In genomic region chr2:7427293-7428060, GRCh38 we compare ENCODE assay signal across 8 cellular contexts.
DNase-seq lines count a peak whose midpoint lies in the region; ATAC-seq and TF ChIP-seq lines count a peak whose summit lies in the region.

No MANE protein-coding gene starts in this region.

- no peak overlapping the region for H3K9ac ChIP-seq in BLaER1

- H3K36me3 ChIP-seq in BLaER1 = no peaks in the 10 kb centered on the region
- no peaks in the 10 kb centered on the region for H3K36me3 ChIP-seq in naive thymus-derived CD4-positive, alpha-beta T cell (ENCODE audit: control insufficient read depth in 2 of 3, insufficient read depth in 3 of 3, low read length in 3 of 3)

- H3K27ac ChIP-seq in BLaER1 = no peak overlapping the region
- no peak overlapping the region for H3K27ac ChIP-seq in naive thymus-derived CD4-positive, alpha-beta T cell (ENCODE audit: low read depth, low read length)

- intact Hi-C loops in naive thymus-derived CD4-positive, alpha-beta T cell (cut with micrococcal nuclease) = loop anchor here (1.0 to 5.0 kb wide), 13 partner anchors 90 to 1334 kb away; no protein-coding TSS in a partner anchor

- peaks cover 0 to 1% (median 0%) of the 10 kb centered on the region in 3 donors for H3K9me3 Mint-ChIP-seq in T-cell
- peaks cover 0 to 4% (median 2%) of the 10 kb centered on the region in 11 donors for H3K9me3 Mint-ChIP-seq in naive thymus-derived CD4-positive, alpha-beta T cell

- H3K4me3 Mint-ChIP-seq in T-cell = peak overlapping the region in 2 of 3 donors; percentile 0 to 4
- peak overlapping the region in 6 of 10 donors; percentile 0 to 87 (median 38) for H3K4me3 Mint-ChIP-seq in naive thymus-derived CD4-positive, alpha-beta T cell

- peak; percentile 14 for DNase-seq in NCI-H2029 (lab: John Stamatoyannopoulos, UW)
- peak in 4 of 34 experiments; percentile 6 to 52 (median 31) for DNase-seq in T-cell
- DNase-seq in epithelial cell of esophagus (ENCODE audit: low read depth) = peak; percentile 56
- DNase-seq in naive thymus-derived CD4-positive, alpha-beta T cell = peak in 7 of 9 donors; percentile 37 to 73 (median 63)
- no peak for DNase-seq in activated effector memory CD4-positive, alpha-beta T cell treated with Interleukin-2 at 50 U/mL for 16 hours

- H3K27ac Mint-ChIP-seq in T-cell = peak overlapping the region; percentile 41 to 67
- H3K27ac Mint-ChIP-seq in naive thymus-derived CD4-positive, alpha-beta T cell = peak overlapping the region in 7 of 9 donors; percentile 3 to 98 (median 78)

- POLR2A ChIA-PET in T-cell (lab: Charles Lee) = interaction anchor here in 1 of 2 donors (1.0 kb wide), 1 partner anchor 1256 kb away, joined by 4 read pairs; no protein-coding TSS in a partner anchor
- POLR2A ChIA-PET in naive thymus-derived CD4-positive, alpha-beta T cell (lab: Charles Lee) = interaction anchor here (0.7 to 3.6 kb wide), 8 partner anchors 9 to 1257 kb away, joined by 4 to 31 read pairs (median 4); partner anchors contain the start of gene ID2

- no peaks in the 10 kb centered on the region for H3K9me3 ChIP-seq in BLaER1
- H3K9me3 ChIP-seq in naive thymus-derived CD4-positive, alpha-beta T cell (ENCODE audit: control insufficient read depth in 2 of 3, low read length in 3 of 3) = no peaks in the 10 kb centered on the region

- H3K4me3 ChIP-seq in BLaER1 = no peak overlapping the region
- no peak overlapping the region for H3K4me3 ChIP-seq in epithelial cell of esophagus (ENCODE audit: low read length)
- H3K4me3 ChIP-seq in naive thymus-derived CD4-positive, alpha-beta T cell (ENCODE audit: low read length) = no peak overlapping the region

- H4K20me1 ChIP-seq in BLaER1 = no peaks in the 10 kb centered on the region

- H3K4me1 ChIP-seq in BLaER1 = peaks cover 44% of the 10 kb centered on the region
- peaks cover 0 to 29% of the 10 kb centered on the region in 2 donors for H3K4me1 ChIP-seq in naive thymus-derived CD4-positive, alpha-beta T cell (ENCODE audit: control insufficient read depth in 2 of 2, insufficient read depth in 2 of 2, low read length in 2 of 2)

- peak overlapping the region; percentile 89 for H3K4me2 ChIP-seq in BLaER1

- ATAC-seq in GM18909 (IDR thresholded peaks at IDR 0.05; ENCODE audit: poor library complexity, unreplicated experiment) (peak; percentile 48), T-cell (replicated peaks in 1 of 4) (peak; percentile 21 to 54 (median 38)), GM19397 (IDR thresholded peaks at IDR 0.05; ENCODE audit: unreplicated experiment) (no peak)
- peak; percentile 70 for ATAC-seq in naive thymus-derived CD4-positive, alpha-beta T cell

- peaks cover 38 to 41% (median 41%) of the 10 kb centered on the region in 3 donors for H3K4me1 Mint-ChIP-seq in T-cell
- peaks cover 26 to 49% (median 46%) of the 10 kb centered on the region in 7 donors for H3K4me1 Mint-ChIP-seq in naive thymus-derived CD4-positive, alpha-beta T cell

- CTCF ChIA-PET in T-cell (lab: Charles Lee) = interaction anchor here (0.5 to 2.1 kb wide), 22 partner anchors 9 to 1336 kb away, joined by 3 to 11 read pairs (median 5); partner anchors contain the start of gene ID2 (in 1 of the 2)
- CTCF ChIA-PET in naive thymus-derived CD4-positive, alpha-beta T cell (lab: Charles Lee) = interaction anchor here (0.5 to 4.6 kb wide), 28 partner anchors 9 to 1261 kb away, joined by 3 to 40 read pairs (median 4); partner anchors contain the start of gene ID2

- peak; percentile 61 for TF ChIP-seq CTCF in epithelial cell of esophagus (IDR thresholded peaks at IDR 0.05; ENCODE audit: insufficient read depth, low read depth, low read length, missing control alignments)

- peaks cover 5 to 6% of the 10 kb centered on the region in 2 donors for H3K27me3 Mint-ChIP-seq in T-cell
- H3K27me3 Mint-ChIP-seq in naive thymus-derived CD4-positive, alpha-beta T cell = peaks cover 0 to 6% (median 3%) of the 10 kb centered on the region in 5 donors

- H3K27me3 ChIP-seq in BLaER1 = peaks cover 12% of the 10 kb centered on the region; the same call in 1 of the 2 replicates
- no peaks in the 10 kb centered on the region for H3K27me3 ChIP-seq in naive thymus-derived CD4-positive, alpha-beta T cell (ENCODE audit: control insufficient read depth in 2 of 2, insufficient read depth in 2 of 2, low read length in 2 of 2)

- no peaks in the 10 kb centered on the region for H3K36me3 Mint-ChIP-seq in T-cell
- H3K36me3 Mint-ChIP-seq in naive thymus-derived CD4-positive, alpha-beta T cell = peaks cover 0 to 19% (median 1%) of the 10 kb centered on the region in 5 donors
